ENCODE assay signal across 10 cellular contexts in genomic region chr15:32029862-32030781, GRCh38. TPM values are rescaled to one million over a fixed set of nuclear protein-coding genes. Genes with fewer than 3 reads are reported as not detected.
A peak's percentile ranks its signal among the peaks of the same experiment; 100 is the strongest.
DNase-seq lines count a peak whose midpoint lies in the region; ATAC-seq and TF ChIP-seq lines count a peak whose summit lies in the region.
"Had no signal": no experiment of that assay in that cellular context is flagged by ENCODE, and none has a peak within 500 bp of the region (broad histone marks: within the 10 kb centered on the region; RNA-seq: fewer than 3 reads in every experiment).

CHRNA7 (plus strand) TSS chr15:32030515; CDS start chr15:32030595, 80 bp downstream.

- H3K27me3 Mint-ChIP-seq in activated naive CD8-positive, alpha-beta T cell treated with anti-CD3 and anti-CD28 coated beads, Interleukin-2, amount 50 U/mL, for 24 hours: peaks cover 61% of the 10 kb centered on the region

- CTCF ChIA-PET in HEK293 (lab: Yijun Ruan, JAX): interaction anchor here (0.5 to 2.6 kb wide), 18 partner anchors 7 to 798 kb away, joined by 3 to 20 read pairs (median 4); no protein-coding TSS in a partner anchor

- peaks cover 2% of the 10 kb centered on the region for H3K4me1 Mint-ChIP-seq in activated naive CD8-positive, alpha-beta T cell treated with anti-CD3 and anti-CD28 coated beads, Interleukin-2, amount 50 U/mL, for 24 hours

- peak within 1 kb of the TSS; percentile 37 for H3K4me3 Mint-ChIP-seq in activated naive CD8-positive, alpha-beta T cell treated with anti-CD3 and anti-CD28 coated beads, Interleukin-2, amount 50 U/mL, for 24 hours

- WGBS in right cardiac atrium: under 1% methylated on average over 90 of the region's 92 CpGs

- no peaks in the 10 kb centered on the region; the same call in 1 of the 2 replicates for H3K4me1 ChIP-seq in HEK293 (ENCODE audit: control insufficient read depth, insufficient read depth, low read length)
- no peaks in the 10 kb centered on the region for H3K4me1 ChIP-seq in right cardiac atrium (ENCODE audit: control insufficient read depth, insufficient read depth, low read length)

- H3K36me3 Mint-ChIP-seq in activated naive CD8-positive, alpha-beta T cell treated with anti-CD3 and anti-CD28 coated beads, Interleukin-2, amount 50 U/mL, for 24 hours (ENCODE audit: low read depth): no peaks in the 10 kb centered on the region

- no peak for TF ChIP-seq CTCF in HEK293 (tag by site-specific recombination; IDR thresholded peaks at IDR 0.05)

- peak; percentile 72 for ATAC-seq in activated naive CD8-positive, alpha-beta T cell treated with anti-CD3 and anti-CD28 coated beads, Interleukin-2, amount 50 U/mL, for 24 hours
- peak; percentile 88 to 95 for ATAC-seq in right cardiac atrium

- H3K36me3 ChIP-seq in HEK293 (ENCODE audit: control insufficient read depth in 2 of 2, insufficient read depth in 1 of 2, low read length in 2 of 2): no peaks in the 10 kb centered on the region

- intact Hi-C loops in right cardiac atrium (cut with DNase I): no loop called here
- intact Hi-C loops in posterior cingulate gyrus (cut with DNase I): loop anchor here (5.0 kb wide), 1 partner anchor 53 kb away; no protein-coding TSS in a partner anchor

- H3K27ac Mint-ChIP-seq in activated naive CD8-positive, alpha-beta T cell treated with anti-CD3 and anti-CD28 coated beads, Interleukin-2, amount 50 U/mL, for 24 hours: no peak within 1 kb of the TSS

- peaks cover 2% of the 10 kb centered on the region for H3K27me3 ChIP-seq in right cardiac atrium (ENCODE audit: control insufficient read depth, insufficient read depth)

- DNase-seq in NCI-H1694 treated with DMSO at 0.1 percent for 48 hours (lab: John Stamatoyannopoulos, UW) (peak; percentile 12), NCI-H1694 (lab: John Stamatoyannopoulos, UW) (no peak), NCI-H2196 treated with DMSO at 0.1 percent for 48 hours (lab: John Stamatoyannopoulos, UW; ENCODE audit: unreplicated experiment) (peak; percentile 5), right cardiac atrium (peak; percentile 44 to 87 (median 85)), posterior cingulate gyrus (peak; percentile 47 to 93 (median 62))
- peak; percentile 18 for DNase-seq in activated naive CD8-positive, alpha-beta T cell treated with anti-CD3 and anti-CD28 coated beads, Interleukin-2, amount 50 U/mL, for 24 hours
- DNase-seq in NK-92 treated with Interleukin-12 subunit alpha and Interleukin-12 subunit beta, amount 100 ng/mL, for 24 hours (lab: John Stamatoyannopoulos, UW): no peak
- DNase-seq: DND-41 had no signal

- peak within 1 kb of the TSS; percentile 62 for H3K4me3 ChIP-seq in HEK293 (ENCODE audit: low read depth, low read length)
- H3K4me3 ChIP-seq in right cardiac atrium (ENCODE audit: low read length): peak within 1 kb of the TSS; percentile 65

- POLR2A ChIA-PET in HEK293 (lab: Yijun Ruan, JAX): interaction anchor here (0.5 to 1.6 kb wide), 4 partner anchors 11 to 815 kb away, joined by 3 to 4 read pairs (median 4); no protein-coding TSS in a partner anchor

- H3K9me3 Mint-ChIP-seq in activated naive CD8-positive, alpha-beta T cell treated with anti-CD3 and anti-CD28 coated beads, Interleukin-2, amount 50 U/mL, for 24 hours: no peaks in the 10 kb centered on the region

- H3K9me3 ChIP-seq in HEK293 (ENCODE audit: control insufficient read depth, insufficient read depth, low read depth, low read length) (no peaks in the 10 kb centered on the region), right cardiac atrium (ENCODE audit: control insufficient read depth, low read length) (no peaks in the 10 kb centered on the region)

- H3K27ac ChIP-seq in HEK293 (ENCODE audit: extremely low read depth, low read depth, low read length) (peak within 1 kb of the TSS; percentile 64; the same call in 1 of the 2 replicates), right cardiac atrium (ENCODE audit: low read length) (no peak within 1 kb of the TSS)
- H3K27ac ChIP-seq: epithelial cell of prostate had no signal

TF ChIP-seq in HEK293, 187 proteins besides CTCF, POLR2A, EP300 and RAD21 (continues in another document):
- TF ChIP-seq ZSCAN30 (tag by site-specific recombination; IDR thresholded peaks at IDR 0.05): peak; percentile 55; the same call in 1 of the 2 replicates
- TF ChIP-seq, protein P1, sequence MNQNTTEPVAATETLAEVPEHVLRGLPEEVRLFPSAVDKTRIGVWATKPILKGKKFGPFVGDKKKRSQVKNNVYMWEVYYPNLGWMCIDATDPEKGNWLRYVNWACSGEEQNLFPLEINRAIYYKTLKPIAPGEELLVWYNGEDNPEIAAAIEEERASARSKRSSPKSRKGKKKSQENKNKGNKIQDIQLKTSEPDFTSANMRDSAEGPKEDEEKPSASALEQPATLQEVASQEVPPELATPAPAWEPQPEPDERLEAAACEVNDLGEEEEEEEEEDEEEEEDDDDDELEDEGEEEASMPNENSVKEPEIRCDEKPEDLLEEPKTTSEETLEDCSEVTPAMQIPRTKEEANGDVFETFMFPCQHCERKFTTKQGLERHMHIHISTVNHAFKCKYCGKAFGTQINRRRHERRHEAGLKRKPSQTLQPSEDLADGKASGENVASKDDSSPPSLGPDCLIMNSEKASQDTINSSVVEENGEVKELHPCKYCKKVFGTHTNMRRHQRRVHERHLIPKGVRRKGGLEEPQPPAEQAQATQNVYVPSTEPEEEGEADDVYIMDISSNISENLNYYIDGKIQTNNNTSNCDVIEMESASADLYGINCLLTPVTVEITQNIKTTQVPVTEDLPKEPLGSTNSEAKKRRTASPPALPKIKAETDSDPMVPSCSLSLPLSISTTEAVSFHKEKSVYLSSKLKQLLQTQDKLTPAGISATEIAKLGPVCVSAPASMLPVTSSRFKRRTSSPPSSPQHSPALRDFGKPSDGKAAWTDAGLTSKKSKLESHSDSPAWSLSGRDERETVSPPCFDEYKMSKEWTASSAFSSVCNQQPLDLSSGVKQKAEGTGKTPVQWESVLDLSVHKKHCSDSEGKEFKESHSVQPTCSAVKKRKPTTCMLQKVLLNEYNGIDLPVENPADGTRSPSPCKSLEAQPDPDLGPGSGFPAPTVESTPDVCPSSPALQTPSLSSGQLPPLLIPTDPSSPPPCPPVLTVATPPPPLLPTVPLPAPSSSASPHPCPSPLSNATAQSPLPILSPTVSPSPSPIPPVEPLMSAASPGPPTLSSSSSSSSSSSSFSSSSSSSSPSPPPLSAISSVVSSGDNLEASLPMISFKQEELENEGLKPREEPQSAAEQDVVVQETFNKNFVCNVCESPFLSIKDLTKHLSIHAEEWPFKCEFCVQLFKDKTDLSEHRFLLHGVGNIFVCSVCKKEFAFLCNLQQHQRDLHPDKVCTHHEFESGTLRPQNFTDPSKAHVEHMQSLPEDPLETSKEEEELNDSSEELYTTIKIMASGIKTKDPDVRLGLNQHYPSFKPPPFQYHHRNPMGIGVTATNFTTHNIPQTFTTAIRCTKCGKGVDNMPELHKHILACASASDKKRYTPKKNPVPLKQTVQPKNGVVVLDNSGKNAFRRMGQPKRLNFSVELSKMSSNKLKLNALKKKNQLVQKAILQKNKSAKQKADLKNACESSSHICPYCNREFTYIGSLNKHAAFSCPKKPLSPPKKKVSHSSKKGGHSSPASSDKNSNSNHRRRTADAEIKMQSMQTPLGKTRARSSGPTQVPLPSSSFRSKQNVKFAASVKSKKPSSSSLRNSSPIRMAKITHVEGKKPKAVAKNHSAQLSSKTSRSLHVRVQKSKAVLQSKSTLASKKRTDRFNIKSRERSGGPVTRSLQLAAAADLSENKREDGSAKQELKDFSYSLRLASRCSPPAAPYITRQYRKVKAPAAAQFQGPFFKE (tag by site-specific recombination; IDR thresholded peaks at IDR 0.05; ENCODE audit: borderline replicate concordance): no peak
- TF ChIP-seq SP2 (tag by site-specific recombination; IDR thresholded peaks at IDR 0.05): 0 out of 2 replicates have a peak, but pooled peaks have one; percentile 9
- TF ChIP-seq ZXDB (tag by site-specific recombination; IDR thresholded peaks at IDR 0.05): no peak
- TF ChIP-seq KLF8 (tag by site-specific recombination; IDR thresholded peaks at IDR 0.05): peak; percentile 10; the same call in 1 of the 2 replicates
- TF ChIP-seq ZNF747 (tag by site-specific recombination; IDR thresholded peaks at IDR 0.05): no peak
- TF ChIP-seq ZNF830 (tag by site-specific recombination; IDR thresholded peaks at IDR 0.05; ENCODE audit: low read depth): no peak
- TF ChIP-seq ZFHX2 (tag by site-specific recombination; conservative IDR thresholded peaks at IDR 0.05): 0 out of 2 replicates have a peak, but pooled peaks have one; percentile 33
- peak; percentile 64; the same call in 1 of the 2 replicates for TF ChIP-seq ZBTB20 (tag by site-specific recombination; IDR thresholded peaks at IDR 0.05)
- no peak for TF ChIP-seq ZNF664 (tag by site-specific recombination; IDR thresholded peaks at IDR 0.05)
- TF ChIP-seq ZNF76 (tag by site-specific recombination; IDR thresholded peaks at IDR 0.05; ENCODE audit: borderline replicate concordance, low read depth): 0 out of 2 replicates have a peak, but pooled peaks have one; percentile 16
- TF ChIP-seq BCL11B (tag by site-specific recombination; IDR thresholded peaks at IDR 0.05; ENCODE audit: low read depth): no peak
- TF ChIP-seq YY1 (tag by site-specific recombination; IDR thresholded peaks at IDR 0.05): no peak
- TF ChIP-seq, protein P2, sequence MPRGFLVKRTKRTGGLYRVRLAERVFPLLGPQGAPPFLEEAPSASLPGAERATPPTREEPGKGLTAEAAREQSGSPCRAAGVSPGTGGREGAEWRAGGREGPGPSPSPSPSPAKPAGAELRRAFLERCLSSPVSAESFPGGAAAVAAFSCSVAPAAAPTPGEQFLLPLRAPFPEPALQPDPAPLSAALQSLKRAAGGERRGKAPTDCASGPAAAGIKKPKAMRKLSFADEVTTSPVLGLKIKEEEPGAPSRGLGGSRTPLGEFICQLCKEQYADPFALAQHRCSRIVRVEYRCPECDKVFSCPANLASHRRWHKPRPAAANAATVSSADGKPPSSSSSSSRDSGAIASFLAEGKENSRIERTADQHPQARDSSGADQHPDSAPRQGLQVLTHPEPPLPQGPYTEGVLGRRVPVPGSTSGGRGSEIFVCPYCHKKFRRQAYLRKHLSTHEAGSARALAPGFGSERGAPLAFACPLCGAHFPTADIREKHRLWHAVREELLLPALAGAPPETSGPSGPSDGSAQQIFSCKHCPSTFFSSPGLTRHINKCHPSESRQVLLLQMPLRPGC (tag by site-specific recombination; IDR thresholded peaks at IDR 0.05): no peak
- TF ChIP-seq ZNF626 (tag by site-specific recombination; IDR thresholded peaks at IDR 0.05): no peak

RNA-seq across cellular contexts. Expression of gene CHRNA7, which starts in this region (rescaled TPM):
- 1 to 10 TPM; 1.2 to 2.9 (median 1.7) TPM for total RNA-seq in right cardiac atrium
- 1.8 TPM for polyA plus RNA-seq in right cardiac atrium

Comparison
In these comparisons a context has a peak if more than half of its experiments do, and no peak if none do; other contexts are left out.
1. DNase-seq: peak in NCI-H1694 treated with DMSO at 0.1 percent for 48 hours (single experiment), NCI-H2196 treated with DMSO at 0.1 percent for 48 hours (single experiment), activated naive CD8-positive, alpha-beta T cell treated with anti-CD3 and anti-CD28 coated beads, Interleukin-2, amount 50 U/mL, for 24 hours (single experiment), right cardiac atrium (3 of 3) and posterior cingulate gyrus (10 of 10); none in NCI-H1694 (single experiment) and NK-92 treated with Interleukin-12 subunit alpha and Interleukin-12 subunit beta, amount 100 ng/mL, for 24 hours (single experiment).